In genomic region chr15:65072027-65072426, GRCh38 we compare ENCODE assay signal across 21 cellular contexts. TPM values are rescaled to one million over a fixed set of nuclear protein-coding genes. Genes with fewer than 3 reads are reported as not detected.
DNase-seq lines count a peak whose midpoint lies in the region; ATAC-seq, FAIRE-seq and TF ChIP-seq lines count a peak whose summit lies in the region.
"Had no signal": no experiment of that assay in that cellular context is flagged by ENCODE, and none has a peak within 500 bp of the region (broad histone marks: within the 10 kb centered on the region; RNA-seq: fewer than 3 reads in every experiment).

No MANE protein-coding gene starts in this region.

- peak overlapping the region; percentile 36 to 53 for H3K27ac ChIP-seq in prostate gland
- H3K27ac ChIP-seq in naive thymus-derived CD4-positive, alpha-beta T cell (ENCODE audit: low read depth, low read length) = no peak overlapping the region
- H3K27ac ChIP-seq: epithelial cell of prostate had no signal

- ATAC-seq in Right ventricle myocardium inferior = peak; percentile 24
- no peak for ATAC-seq in naive thymus-derived CD4-positive, alpha-beta T cell
- ATAC-seq: activated CD8-positive, alpha-beta T cell treated with anti-CD3 and anti-CD28 coated beads for 36 hours; left lobe of liver had no signal

- FAIRE-seq in urothelium cell line (lab: Jason Lieb, UNC) = no peak

- peaks cover 0 to 16% (median 11%) of the 10 kb centered on the region in 7 donors for H3K4me1 Mint-ChIP-seq in naive thymus-derived CD4-positive, alpha-beta T cell
- peaks cover 3% of the 10 kb centered on the region for H3K4me1 Mint-ChIP-seq in CD14-positive monocyte

- no peak for TF ChIP-seq CTCF in fibroblast of pulmonary artery (IDR thresholded peaks at IDR 0.05; ENCODE audit: low read length, missing control alignments)
- TF ChIP-seq CTCF in prostate gland (IDR thresholded peaks at IDR 0.05) = no peak
- TF ChIP-seq CTCF in CD14-positive monocyte (IDR thresholded peaks at IDR 0.05) = no peak

- POLR2A ChIA-PET in naive thymus-derived CD4-positive, alpha-beta T cell (lab: Charles Lee) = no interaction called here

- peaks cover 2% of the 10 kb centered on the region for H3K27me3 ChIP-seq in prostate gland (replicated peaks; ENCODE audit: insufficient read depth)
- no peaks in the 10 kb centered on the region for H3K27me3 ChIP-seq in naive thymus-derived CD4-positive, alpha-beta T cell (ENCODE audit: control insufficient read depth in 2 of 2, insufficient read depth in 2 of 2, low read length in 2 of 2)

- TF ChIP-seq POLR2A in prostate gland (IDR thresholded peaks at IDR 0.05) = no peak

- peaks cover 18 to 29% (median 20%) of the 10 kb centered on the region in 5 donors for H3K27me3 Mint-ChIP-seq in naive thymus-derived CD4-positive, alpha-beta T cell
- H3K27me3 Mint-ChIP-seq in CD14-positive monocyte (ENCODE audit: low read depth in 3 of 3) = peaks cover 29 to 44% (median 36%) of the 10 kb centered on the region in 3 donors

- no peaks in the 10 kb centered on the region for H3K9me3 Mint-ChIP-seq in naive thymus-derived CD4-positive, alpha-beta T cell
- H3K9me3 Mint-ChIP-seq in CD14-positive monocyte = peaks cover 0 to 9% (median 3%) of the 10 kb centered on the region in 7 donors
- H3K9me3 Mint-ChIP-seq: activated CD8-positive, alpha-beta T cell treated with anti-CD3 and anti-CD28 coated beads for 36 hours; CD4-positive, alpha-beta memory T cell had no signal

- no peaks in the 10 kb centered on the region for H3K36me3 Mint-ChIP-seq in naive thymus-derived CD4-positive, alpha-beta T cell
- H3K36me3 Mint-ChIP-seq in CD14-positive monocyte = peaks cover 0 to 7% of the 10 kb centered on the region in 2 donors
- H3K36me3 Mint-ChIP-seq: CD4-positive, alpha-beta memory T cell had no signal

- DNase-seq in Right ventricle myocardium inferior (ENCODE audit: missing footprints) = peak; percentile 53
- DNase-seq in cardiac septum (ENCODE audit: low spot score) = no peak
- peak; percentile 76 for DNase-seq in fibroblast of pulmonary artery (ENCODE audit: low read depth)
- DNase-seq in prostate gland (ENCODE audit: low spot score) = no peak
- DNase-seq in NCI-H748 treated with DMSO at 0.1 percent for 48 hours (lab: John Stamatoyannopoulos, UW) = no peak
- DNase-seq in urothelium cell line (ENCODE audit: low spot score) = no peak
- DNase-seq in naive thymus-derived CD4-positive, alpha-beta T cell = no peak
- DNase-seq in CD14-positive monocyte (ENCODE audit: low spot score) = no peak
- DNase-seq: 8988T; activated CD8-positive, alpha-beta T cell treated with anti-CD3 and anti-CD28 coated beads for 36 hours; CD4-positive, alpha-beta memory T cell; cortex of kidney; MM.1S; NCI-H2029 treated with DMSO at 0.1 percent for 48 hours; NCI-H526 had no signal

- CTCF ChIA-PET in naive thymus-derived CD4-positive, alpha-beta T cell (lab: Charles Lee) = interaction anchor here (0.5 kb wide), 1 partner anchor 356 kb away, joined by 3 read pairs; no protein-coding TSS in a partner anchor

- H3K4me1 ChIP-seq in prostate gland (replicated peaks) = no peaks in the 10 kb centered on the region
- no peaks in the 10 kb centered on the region for H3K4me1 ChIP-seq in naive thymus-derived CD4-positive, alpha-beta T cell (ENCODE audit: control insufficient read depth in 2 of 2, insufficient read depth in 2 of 2, low read length in 2 of 2)

- H3K9me3 ChIP-seq in prostate gland = no peaks in the 10 kb centered on the region
- H3K9me3 ChIP-seq in naive thymus-derived CD4-positive, alpha-beta T cell (ENCODE audit: control insufficient read depth in 2 of 3, low read length in 3 of 3) = no peaks in the 10 kb centered on the region

- WGBS in prostate gland = 77% methylated on average over 1 of the region's 1 CpG

- no peak overlapping the region for H3K4me3 ChIP-seq in fibroblast of pulmonary artery (replicated peaks; ENCODE audit: low read depth, low read length)
- no peak overlapping the region for H3K4me3 ChIP-seq in prostate gland
- no peak overlapping the region for H3K4me3 ChIP-seq in naive thymus-derived CD4-positive, alpha-beta T cell (ENCODE audit: low read length)

- intact Hi-C loops in Right ventricle myocardium inferior (cut with DNase I) (no loop called here), cardiac septum (cut with DNase I) (loop anchor here (2.0 kb wide), 1 partner anchor 17 kb away; no protein-coding TSS in a partner anchor), prostate gland (cut with DNase I) (no loop called here), CD14-positive monocyte (cut with micrococcal nuclease) (no loop called here)
- intact Hi-C loops in naive thymus-derived CD4-positive, alpha-beta T cell (cut with micrococcal nuclease) = no loop called here

- H3K36me3 ChIP-seq in prostate gland = no peaks in the 10 kb centered on the region
- H3K36me3 ChIP-seq in naive thymus-derived CD4-positive, alpha-beta T cell (ENCODE audit: control insufficient read depth in 2 of 3, insufficient read depth in 3 of 3, low read length in 3 of 3) = no peaks in the 10 kb centered on the region

- no peak overlapping the region for H3K4me3 Mint-ChIP-seq in naive thymus-derived CD4-positive, alpha-beta T cell
- H3K4me3 Mint-ChIP-seq in CD14-positive monocyte = no peak overlapping the region
- H3K4me3 Mint-ChIP-seq: activated CD8-positive, alpha-beta T cell treated with anti-CD3 and anti-CD28 coated beads for 36 hours; CD4-positive, alpha-beta memory T cell had no signal

- H3K27ac Mint-ChIP-seq in naive thymus-derived CD4-positive, alpha-beta T cell = no peak overlapping the region
- no peak overlapping the region for H3K27ac Mint-ChIP-seq in CD14-positive monocyte
- H3K27ac Mint-ChIP-seq: activated CD8-positive, alpha-beta T cell treated with anti-CD3 and anti-CD28 coated beads for 36 hours; CD4-positive, alpha-beta memory T cell; progenitor cell of endocrine pancreas had no signal

RNA-seq across cellular contexts. Expression of gene RASL12, which starts 4.2 kb away (rescaled TPM):
- total RNA-seq in Right ventricle myocardium inferior (23.3 TPM), cardiac septum (11.5 TPM), prostate gland (100 to 1,000 TPM in 1 of 2 donors, 10 to 100 TPM in 1; 56.3 to 124 TPM)
- not detected for total RNA-seq in naive thymus-derived CD4-positive, alpha-beta T cell
- polyA plus RNA-seq in naive thymus-derived CD4-positive, alpha-beta T cell = not detected
- polyA plus RNA-seq in CD14-positive monocyte = not detected
- total RNA-seq: activated CD8-positive, alpha-beta T cell treated with anti-CD3 and anti-CD28 coated beads for 36 hours; CD4-positive, alpha-beta memory T cell had no signal
- polyA plus RNA-seq: CD4-positive, alpha-beta memory T cell had no signal

RNA-seq across cellular contexts. Expression of gene KBTBD13, which starts 4.5 kb away (rescaled TPM):
- 8.4 TPM for total RNA-seq in Right ventricle myocardium inferior
- 3.3 TPM for total RNA-seq in cardiac septum
- under 1 TPM in 1 of 2 donors, not detected in 1; 0.57 TPM for total RNA-seq in prostate gland
- not detected for total RNA-seq in naive thymus-derived CD4-positive, alpha-beta T cell
- polyA plus RNA-seq in naive thymus-derived CD4-positive, alpha-beta T cell = not detected
- not detected for polyA plus RNA-seq in CD14-positive monocyte
- total RNA-seq: activated CD8-positive, alpha-beta T cell treated with anti-CD3 and anti-CD28 coated beads for 36 hours; CD4-positive, alpha-beta memory T cell; Daoy; H4; left lobe of liver; progenitor cell of endocrine pancreas had no signal
- polyA plus RNA-seq: CD4-positive, alpha-beta memory T cell had no signal

RNA-seq across cellular contexts. Expression of gene SLC51B, which starts 26.8 kb away (rescaled TPM):
- total RNA-seq in Right ventricle myocardium inferior = not detected
- total RNA-seq in cardiac septum = not detected
- under 1 TPM in 1 of 2 donors, not detected in 1; 0.68 TPM for total RNA-seq in prostate gland
- not detected for total RNA-seq in naive thymus-derived CD4-positive, alpha-beta T cell
- not detected for polyA plus RNA-seq in naive thymus-derived CD4-positive, alpha-beta T cell
- not detected for polyA plus RNA-seq in CD14-positive monocyte
- total RNA-seq: activated CD8-positive, alpha-beta T cell treated with anti-CD3 and anti-CD28 coated beads for 36 hours; CD4-positive, alpha-beta memory T cell; Daoy; H4; myocyte; progenitor cell of endocrine pancreas had no signal
- polyA plus RNA-seq: CD4-positive, alpha-beta memory T cell had no signal

RNA-seq across cellular contexts. Expression of gene MTFMT, which starts 42.6 kb away (rescaled TPM):
- total RNA-seq in Right ventricle myocardium inferior = 18.7 TPM
- 18.4 TPM for total RNA-seq in cardiac septum
- total RNA-seq in prostate gland = 10 to 100 TPM; 31.0 to 37.9 TPM
- total RNA-seq in naive thymus-derived CD4-positive, alpha-beta T cell = 10 to 100 TPM in 4 of 5 experiments, 1 to 10 TPM in 1; 7.1 to 24.8 (median 12.7) TPM
- polyA plus RNA-seq in naive thymus-derived CD4-positive, alpha-beta T cell = 10 to 100 TPM; 19.7 to 21.5 TPM
- 10 to 100 TPM in 1 of 2 donors, 1 to 10 TPM in 1; 9.0 to 10.8 TPM for polyA plus RNA-seq in CD14-positive monocyte

RNA-seq across cellular contexts. Expression of gene UBAP1L, which starts 43.0 kb away (rescaled TPM):
- total RNA-seq in Right ventricle myocardium inferior (1.5 TPM), cardiac septum (2.4 TPM), prostate gland (1 to 10 TPM; 1.9 to 8.5 TPM)
- total RNA-seq in naive thymus-derived CD4-positive, alpha-beta T cell = 10 to 100 TPM in 4 of 5 experiments, 1 to 10 TPM in 1; 6.4 to 17.1 (median 13.5) TPM
- under 1 TPM; 0.09 to 0.20 TPM for polyA plus RNA-seq in naive thymus-derived CD4-positive, alpha-beta T cell
- polyA plus RNA-seq in CD14-positive monocyte = not detected

Comparison
In these comparisons a context has a peak if more than half of its experiments do, and no peak if none do; other contexts are left out.
1. DNase-seq: peak in Right ventricle myocardium inferior (single experiment) and fibroblast of pulmonary artery (single experiment); none in cardiac septum (single experiment), prostate gland (single experiment), NCI-H748 treated with DMSO at 0.1 percent for 48 hours (single experiment), urothelium cell line (single experiment), naive thymus-derived CD4-positive, alpha-beta T cell (0 of 9) and CD14-positive monocyte (single experiment).
2. RNA of gene RASL12, which starts 4.2 kb away (total RNA-seq): 56.3 to 124 TPM in prostate gland, 23.3 TPM in Right ventricle myocardium inferior (single experiment) and 11.5 TPM in cardiac septum (single experiment); not detected in naive thymus-derived CD4-positive, alpha-beta T cell; every median in the first group is over 10 times any median in the second.